Comparison of ENCODE assay signal across 8 cellular contexts in the genomic region with DNA sequence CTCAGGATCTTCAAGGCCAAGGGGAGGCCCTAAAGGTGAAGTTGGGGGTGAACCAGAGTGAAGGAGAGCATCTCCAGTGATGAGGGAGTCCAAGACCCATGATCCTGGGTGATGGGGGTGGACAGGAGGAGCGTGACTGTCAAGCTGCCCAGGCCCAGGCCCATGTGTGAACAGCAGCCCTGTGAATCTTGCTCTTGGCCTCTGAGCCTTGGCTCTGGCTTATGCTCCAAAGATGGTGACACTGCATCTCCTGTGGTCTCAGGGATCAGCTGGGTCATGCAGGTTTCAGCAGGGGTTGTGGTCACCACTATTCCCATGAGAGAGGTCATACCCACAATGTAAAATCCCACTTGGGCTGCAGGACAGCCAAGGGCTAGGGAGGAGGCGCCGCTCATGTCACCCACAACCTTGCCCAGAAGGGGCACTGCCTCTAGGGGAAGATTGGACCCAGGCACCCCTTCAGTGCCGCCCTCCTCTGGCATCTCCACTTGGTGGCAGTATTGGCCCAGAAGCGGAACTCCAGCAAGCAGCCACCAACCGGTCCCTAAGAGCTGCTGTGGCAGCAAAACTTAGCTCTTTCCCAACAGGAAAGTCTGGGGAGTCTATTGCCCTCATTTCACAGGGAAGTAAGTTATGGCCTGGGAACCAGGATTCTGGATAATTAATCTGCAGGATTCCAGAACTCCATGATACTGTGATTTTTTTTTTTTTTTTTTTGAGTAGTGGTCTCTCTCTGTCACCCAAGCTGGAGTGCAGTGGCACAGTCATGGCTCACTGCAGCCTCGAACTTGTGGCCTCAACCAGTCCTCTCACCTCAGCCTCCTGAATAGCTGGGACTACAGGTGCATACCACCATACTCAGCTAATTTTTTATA. TPM values are rescaled to one million over a fixed set of nuclear protein-coding genes. Genes with fewer than 3 reads are reported as not detected.
DNase-seq lines count a peak whose midpoint lies in the region; ATAC-seq and TF ChIP-seq lines count a peak whose summit lies in the region.

No MANE protein-coding gene starts in this region.

- H3K27ac ChIP-seq in CD8-positive, alpha-beta memory T cell (ENCODE audit: low read depth, low read length): no peak overlapping the region
- no peak overlapping the region for H3K27ac ChIP-seq in esophagus muscularis mucosa (replicated peaks in 1 of 4)

- no peak overlapping the region for H3K4me3 Mint-ChIP-seq in CD8-positive, alpha-beta memory T cell
- H3K4me3 Mint-ChIP-seq in natural killer cell: no peak overlapping the region
- H3K4me3 Mint-ChIP-seq in stimulated activated naive CD8-positive, alpha-beta T cell treated with anti-CD3 and anti-CD28 coated beads, Interleukin-15, amount 100 ng/mL, for 72 hours: no peak overlapping the region

- CTCF ChIA-PET in CD8-positive, alpha-beta memory T cell (lab: Charles Lee): interaction anchor here (0.6 to 1.4 kb wide), 12 partner anchors 10 to 516 kb away, joined by 3 to 5 read pairs (median 4); partner anchors contain the start of genes ARF1 and GUK1

- no peak for TF ChIP-seq EP300 in esophagus muscularis mucosa (IDR thresholded peaks at IDR 0.05)

- peak; percentile 37 to 76 (median 53) for DNase-seq in CD8-positive, alpha-beta memory T cell
- DNase-seq in NT2/D1 (ENCODE audit: low read depth, low spot score) (peak; percentile 83), esophagus muscularis mucosa (ENCODE audit: extremely low spot score) (no peak), natural killer cell (peak; percentile 50)
- DNase-seq in activated CD8-positive, alpha-beta memory T cell treated with anti-CD3 and anti-CD28 coated beads, Interleukin-2, amount 50 U/mL, for 1 hour (ENCODE audit: extremely low read depth): peak; percentile 17
- DNase-seq in stimulated activated naive CD8-positive, alpha-beta T cell treated with anti-CD3 and anti-CD28 coated beads, Interleukin-15, amount 100 ng/mL, for 72 hours: peak; percentile 75 to 82

- POLR2A ChIA-PET in CD8-positive, alpha-beta memory T cell (lab: Charles Lee): interaction anchor here (0.7 kb wide), 1 partner anchor 518 kb away, joined by 4 read pairs; no protein-coding TSS in a partner anchor

- peaks cover 4% of the 10 kb centered on the region for H3K9me3 ChIP-seq in CD8-positive, alpha-beta memory T cell (ENCODE audit: low read length)
- H3K9me3 ChIP-seq in NT2/D1 (ENCODE audit: insufficient read depth, low read length) (peaks cover 23% of the 10 kb centered on the region), esophagus muscularis mucosa (peaks cover 0 to 34% (median 30%) of the 10 kb centered on the region in 4 donors)

- no peaks in the 10 kb centered on the region for H3K36me3 Mint-ChIP-seq in CD8-positive, alpha-beta memory T cell
- H3K36me3 Mint-ChIP-seq in natural killer cell: no peaks in the 10 kb centered on the region

- intact Hi-C loops in esophagus muscularis mucosa (cut with DNase I) (no loop called here), natural killer cell (cut with micrococcal nuclease) (loop anchor here (2.0 kb wide), 1 partner anchor 516 kb away; no protein-coding TSS in a partner anchor)

- H3K27me3 ChIP-seq in CD8-positive, alpha-beta memory T cell (ENCODE audit: insufficient read depth, low read length, poor library complexity, severe bottlenecking): peaks cover 16% of the 10 kb centered on the region
- H3K27me3 ChIP-seq in NT2/D1 (ENCODE audit: insufficient read depth, insufficient read length) (peaks cover 76% of the 10 kb centered on the region), esophagus muscularis mucosa (peaks cover 0 to 54% (median 3%) of the 10 kb centered on the region in 4 donors)

- TF ChIP-seq CTCF in esophagus muscularis mucosa (IDR thresholded peaks at IDR 0.05): peak; percentile 24 to 48 (median 26)
- TF ChIP-seq CTCF in natural killer cell (IDR thresholded peaks at IDR 0.05): peak; percentile 67

- TF ChIP-seq POLR2A in esophagus muscularis mucosa (IDR thresholded peaks at IDR 0.05; ENCODE audit: low read depth): no peak

- H3K27ac Mint-ChIP-seq in CD8-positive, alpha-beta memory T cell: peak overlapping the region in 1 of 8 donors; percentile 66
- no peak overlapping the region for H3K27ac Mint-ChIP-seq in natural killer cell
- H3K27ac Mint-ChIP-seq in stimulated activated naive CD8-positive, alpha-beta T cell treated with anti-CD3 and anti-CD28 coated beads, Interleukin-15, amount 100 ng/mL, for 72 hours: no peak overlapping the region

- H3K4me1 Mint-ChIP-seq in CD8-positive, alpha-beta memory T cell: peaks cover 0 to under 1% (median 0%) of the 10 kb centered on the region in 3 donors
- H3K4me1 Mint-ChIP-seq in natural killer cell: no peaks in the 10 kb centered on the region
- H3K4me1 Mint-ChIP-seq in stimulated activated naive CD8-positive, alpha-beta T cell treated with anti-CD3 and anti-CD28 coated beads, Interleukin-15, amount 100 ng/mL, for 72 hours: peaks cover 4% of the 10 kb centered on the region

- H3K9ac ChIP-seq in NT2/D1 (ENCODE audit: insufficient read length, low read depth): no peak overlapping the region

- peaks cover 18 to 26% (median 24%) of the 10 kb centered on the region in 5 donors for H3K9me3 Mint-ChIP-seq in CD8-positive, alpha-beta memory T cell
- H3K9me3 Mint-ChIP-seq in natural killer cell: peaks cover 0 to 8% of the 10 kb centered on the region in 2 donors
- H3K9me3 Mint-ChIP-seq in stimulated activated naive CD8-positive, alpha-beta T cell treated with anti-CD3 and anti-CD28 coated beads, Interleukin-15, amount 100 ng/mL, for 72 hours: peaks cover 28 to 29% of the 10 kb centered on the region in 2 donors

- no peaks in the 10 kb centered on the region for H3K4me1 ChIP-seq in CD8-positive, alpha-beta memory T cell (ENCODE audit: insufficient read depth, low read length)
- H3K4me1 ChIP-seq in NT2/D1 (ENCODE audit: insufficient read depth, insufficient read length) (peaks cover 4% of the 10 kb centered on the region), esophagus muscularis mucosa (peaks cover 0 to under 1% (median 0%) of the 10 kb centered on the region in 4 donors)

- H3K27me3 Mint-ChIP-seq in CD8-positive, alpha-beta memory T cell: peaks cover 15 to 40% of the 10 kb centered on the region in 2 donors
- peaks cover 21 to 41% of the 10 kb centered on the region in 2 donors for H3K27me3 Mint-ChIP-seq in natural killer cell (ENCODE audit: low read depth in 2 of 2)
- H3K27me3 Mint-ChIP-seq in stimulated activated naive CD8-positive, alpha-beta T cell treated with anti-CD3 and anti-CD28 coated beads, Interleukin-15, amount 100 ng/mL, for 72 hours: peaks cover 59% of the 10 kb centered on the region

- no peak overlapping the region for H3K4me3 ChIP-seq in CD8-positive, alpha-beta memory T cell (ENCODE audit: low read length)
- H3K4me3 ChIP-seq in NT2/D1 (ENCODE audit: insufficient read length, low read depth) (no peak overlapping the region), esophagus muscularis mucosa (no peak overlapping the region)

- no peaks in the 10 kb centered on the region for H3K36me3 ChIP-seq in CD8-positive, alpha-beta memory T cell (ENCODE audit: insufficient read depth, low read length)
- H3K36me3 ChIP-seq in NT2/D1 (ENCODE audit: insufficient read depth, insufficient read length, low read length) (no peaks in the 10 kb centered on the region), esophagus muscularis mucosa (no peaks in the 10 kb centered on the region)

- ATAC-seq in GM19372 (IDR thresholded peaks at IDR 0.05; ENCODE audit: low read depth, unreplicated experiment) (peak; percentile 57), HG03565 (IDR thresholded peaks at IDR 0.05; ENCODE audit: unreplicated experiment) (peak; percentile 60), natural killer cell (peak; percentile 84 to 97 (median 95))
- peak; percentile 96 for ATAC-seq in stimulated activated naive CD8-positive, alpha-beta T cell treated with anti-CD3 and anti-CD28 coated beads, Interleukin-15, amount 100 ng/mL, for 72 hours

- 22% methylated on average over 3 of the region's 7 CpGs for WGBS in esophagus muscularis mucosa

RNA-seq across cellular contexts. Expression of gene WNT3A, which starts 7.5 kb away (rescaled TPM):
- not detected for total RNA-seq in CD8-positive, alpha-beta memory T cell
- polyA plus RNA-seq in CD8-positive, alpha-beta memory T cell: not detected
- total RNA-seq in esophagus muscularis mucosa: not detected
- total RNA-seq in natural killer cell: not detected

RNA-seq across cellular contexts. Expression of gene WNT9A, which starts 51.6 kb away (rescaled TPM):
- total RNA-seq in CD8-positive, alpha-beta memory T cell: under 1 TPM; 0.07 to 0.13 TPM
- polyA plus RNA-seq in CD8-positive, alpha-beta memory T cell: not detected
- 10 to 100 TPM in 3 of 4 donors, 1 to 10 TPM in 1; 7.5 to 18.1 (median 14.4) TPM for total RNA-seq in esophagus muscularis mucosa
- not detected for total RNA-seq in natural killer cell

Comparison
In these comparisons a context has a peak if more than half of its experiments do, and no peak if none do; other contexts are left out.
1. RNA of gene WNT9A, which starts 51.6 kb away (total RNA-seq): 7.5 to 18.1 TPM in esophagus muscularis mucosa; 0.07 to 0.13 TPM in CD8-positive, alpha-beta memory T cell and not detected in natural killer cell; every median in the first group is over 4 times any median in the second.
2. Peak in every context shown above with its lines, with median percentiles within 50 percentile points of each other: ATAC-seq.